15 cellular contexts compared by ENCODE assay signal in the genomic region with DNA sequence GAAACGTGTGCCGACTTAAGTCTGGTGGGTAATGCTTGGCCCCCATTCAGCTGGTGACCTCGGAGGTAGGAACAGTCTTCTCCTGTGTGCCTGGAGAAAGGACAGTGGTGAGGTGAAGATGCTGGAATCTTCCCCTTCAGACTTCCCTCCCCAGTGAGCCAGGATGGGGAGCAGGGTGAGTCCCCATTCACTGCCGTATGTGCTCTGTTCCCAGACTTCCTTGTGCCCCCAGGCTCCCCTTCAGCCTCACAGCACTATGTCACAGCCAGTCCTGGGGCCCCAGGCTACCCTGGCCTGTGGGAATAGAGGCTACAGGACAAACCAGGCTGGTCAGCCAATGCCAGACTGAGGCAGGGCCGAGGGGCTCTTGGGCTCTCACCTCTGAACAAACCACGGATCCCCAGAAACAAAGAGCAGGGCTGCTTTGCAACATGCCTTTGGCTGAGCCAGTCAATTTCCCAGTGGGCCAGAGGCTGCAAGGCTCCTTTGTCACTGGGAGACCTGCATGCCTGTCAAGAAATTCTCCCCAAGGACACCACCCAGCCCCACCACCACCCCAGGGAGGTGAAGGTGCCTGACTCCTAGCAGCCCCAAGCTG. TPM values are rescaled to one million over a fixed set of nuclear protein-coding genes. Genes with fewer than 3 reads are reported as not detected.
DNase-seq lines count a peak whose midpoint lies in the region; ATAC-seq and TF ChIP-seq lines count a peak whose summit lies in the region.
"Had no signal": no experiment of that assay in that cellular context is flagged by ENCODE, and none has a peak within 500 bp of the region (broad histone marks: within the 10 kb centered on the region; RNA-seq: fewer than 3 reads in every experiment).

No MANE protein-coding gene starts in this region.

- H3K27me3 ChIP-seq in right atrium auricular region, result no peaks in the 10 kb centered on the region
- no peaks in the 10 kb centered on the region for H3K27me3 ChIP-seq in dorsolateral prefrontal cortex
- no peaks in the 10 kb centered on the region; the same call in 1 of the 2 replicates for H3K27me3 ChIP-seq in SK-N-SH (ENCODE audit: insufficient read depth)

- CTCF ChIA-PET in SK-N-SH (lab: Yijun Ruan, JAX), result interaction anchor here (1.3 to 3.3 kb wide), 3 partner anchors 10 to 85 kb away, joined by 3 to 16 read pairs (median 11); no protein-coding TSS in a partner anchor

- H3K9ac ChIP-seq in SK-N-SH, result no peak overlapping the region

- no peaks in the 10 kb centered on the region for H3K79me2 ChIP-seq in SK-N-SH (ENCODE audit: insufficient read depth)

- 46% methylated on average over 4 of the region's 6 CpGs for WGBS in SK-N-SH (ENCODE audit: low lambda C conversion rate)

- H3K4me1 ChIP-seq in right atrium auricular region, result peaks cover 0 to 35% of the 10 kb centered on the region in 2 donors
- H3K4me1 ChIP-seq in SK-N-SH (ENCODE audit: control insufficient read depth in 1 of 2, insufficient read depth in 2 of 2, low read depth in 1 of 2, low read length in 1 of 2), result peaks cover 0 to 10% of the 10 kb centered on the region in 2 experiments; a peak in 1 of 4 replicates
- H3K4me1 ChIP-seq: A549 had no signal

- DNase-seq in right atrium auricular region (ENCODE audit: low spot score) (peak; percentile 52), left ventricle myocardium superior (no peak), dorsolateral prefrontal cortex (peak in 1 of 10 donors; percentile 12), midbrain (lab: John Stamatoyannopoulos, UW) (peak; percentile 36), NCI-H1694 treated with DMSO at 0.1 percent for 48 hours (lab: John Stamatoyannopoulos, UW) (no peak), DMS 273 treated with DMSO at 0.1 percent for 48 hours (lab: John Stamatoyannopoulos, UW) (no peak), SK-N-SH (no peak)
- DNase-seq: GF-D8; GOT3; HFFc6; NCI-H1105; NK-92 treated with Interleukin-12 subunit alpha and Interleukin-12 subunit beta, amount 100 ng/mL, for 24 hours had no signal

- H3K27ac ChIP-seq in right atrium auricular region, result peak overlapping the region; percentile 80 to 84
- peak overlapping the region; percentile 83 to 100 (median 100) for H3K27ac ChIP-seq in dorsolateral prefrontal cortex
- no peak overlapping the region for H3K27ac ChIP-seq in SK-N-SH (ENCODE audit: low read depth in 2 of 2, low read length in 1 of 2)
- H3K27ac ChIP-seq: A549 had no signal

- H3K4me2 ChIP-seq in SK-N-SH, result no peak overlapping the region
- H3K4me2 ChIP-seq: A549 had no signal

- no peaks in the 10 kb centered on the region for H3K36me3 ChIP-seq in right atrium auricular region
- no peaks in the 10 kb centered on the region for H3K36me3 ChIP-seq in SK-N-SH (replicated peaks in 1 of 2; ENCODE audit: control insufficient read depth in 1 of 2, insufficient read depth in 2 of 2, low read length in 1 of 2)

- H3K4me3 ChIP-seq in right atrium auricular region (no peak overlapping the region), dorsolateral prefrontal cortex (peak overlapping the region in 1 of 59 donors; percentile 43), SK-N-SH (ENCODE audit: low read depth in 2 of 2, low read length in 1 of 2) (no peak overlapping the region)
- H3K4me3 ChIP-seq: A549 had no signal

- POLR2A ChIA-PET in SK-N-SH (lab: Yijun Ruan, JAX), result no interaction called here

- H3K9me2 ChIP-seq in SK-N-SH, result no peaks in the 10 kb centered on the region

- no peak overlapping the region for H2AFZ ChIP-seq in SK-N-SH (ENCODE audit: low read depth)

- TF ChIP-seq CTCF in right atrium auricular region (IDR thresholded peaks at IDR 0.05) (no peak), dorsolateral prefrontal cortex (IDR thresholded peaks at IDR 0.05 in 54 of 56, conservative IDR thresholded peaks at IDR 0.05 in 2 of 56; ENCODE audit: low read depth in 1 of 56, partially characterized antibody in 56 of 56) (no peak), SK-N-SH (IDR thresholded peaks at IDR 0.05) (no peak)

- H3F3A ChIP-seq in SK-N-SH (replicated peaks; ENCODE audit: insufficient read depth), result no peaks in the 10 kb centered on the region

- H3K9me3 ChIP-seq in right atrium auricular region (no peaks in the 10 kb centered on the region), SK-N-SH (no peaks in the 10 kb centered on the region)
- H3K9me3 ChIP-seq: A549 had no signal

- no peak for TF ChIP-seq EP300 in SK-N-SH (IDR thresholded peaks at IDR 0.05; ENCODE audit: borderline replicate concordance in 1 of 2, low read depth in 1 of 2, low read length in 1 of 2)

- intact Hi-C loops in left ventricle myocardium superior (cut with micrococcal nuclease) (no loop called here), dorsolateral prefrontal cortex (cut with DNase I) (no loop called here)

- no peak for ATAC-seq in left ventricle myocardium superior
- ATAC-seq: A549 had no signal

- no peak for TF ChIP-seq RAD21 in SK-N-SH (IDR thresholded peaks at IDR 0.05; ENCODE audit: low read length)

- no peaks in the 10 kb centered on the region for H4K20me1 ChIP-seq in SK-N-SH (ENCODE audit: insufficient read depth)

TF ChIP-seq in SK-N-SH, 30 proteins besides CTCF, POLR2A, EP300 and RAD21 (continues in another document):
- no peak for TF ChIP-seq MAX (IDR thresholded peaks at IDR 0.05; ENCODE audit: low read depth)
- TF ChIP-seq GABPA (IDR thresholded peaks at IDR 0.05; ENCODE audit: low read depth), result no peak
- no peak for TF ChIP-seq GATA2 (CRISPR knock-in tag; IDR thresholded peaks at IDR 0.05)
- no peak for TF ChIP-seq TEAD4 (IDR thresholded peaks at IDR 0.05; ENCODE audit: borderline replicate concordance, insufficient read depth)
- no peak for TF ChIP-seq USF1 (IDR thresholded peaks at IDR 0.05; ENCODE audit: borderline replicate concordance, low read depth)
- TF ChIP-seq TAF1 (IDR thresholded peaks at IDR 0.05; ENCODE audit: borderline replicate concordance, low read depth, low read length), result no peak
- TF ChIP-seq, protein P1, sequence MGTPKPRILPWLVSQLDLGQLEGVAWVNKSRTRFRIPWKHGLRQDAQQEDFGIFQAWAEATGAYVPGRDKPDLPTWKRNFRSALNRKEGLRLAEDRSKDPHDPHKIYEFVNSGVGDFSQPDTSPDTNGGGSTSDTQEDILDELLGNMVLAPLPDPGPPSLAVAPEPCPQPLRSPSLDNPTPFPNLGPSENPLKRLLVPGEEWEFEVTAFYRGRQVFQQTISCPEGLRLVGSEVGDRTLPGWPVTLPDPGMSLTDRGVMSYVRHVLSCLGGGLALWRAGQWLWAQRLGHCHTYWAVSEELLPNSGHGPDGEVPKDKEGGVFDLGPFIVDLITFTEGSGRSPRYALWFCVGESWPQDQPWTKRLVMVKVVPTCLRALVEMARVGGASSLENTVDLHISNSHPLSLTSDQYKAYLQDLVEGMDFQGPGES (IDR thresholded peaks at IDR 0.05; ENCODE audit: low read depth, low read length), result no peak
- TF ChIP-seq, protein P2, sequence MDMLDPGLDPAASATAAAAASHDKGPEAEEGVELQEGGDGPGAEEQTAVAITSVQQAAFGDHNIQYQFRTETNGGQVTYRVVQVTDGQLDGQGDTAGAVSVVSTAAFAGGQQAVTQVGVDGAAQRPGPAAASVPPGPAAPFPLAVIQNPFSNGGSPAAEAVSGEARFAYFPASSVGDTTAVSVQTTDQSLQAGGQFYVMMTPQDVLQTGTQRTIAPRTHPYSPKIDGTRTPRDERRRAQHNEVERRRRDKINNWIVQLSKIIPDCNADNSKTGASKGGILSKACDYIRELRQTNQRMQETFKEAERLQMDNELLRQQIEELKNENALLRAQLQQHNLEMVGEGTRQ (IDR thresholded peaks at IDR 0.05; ENCODE audit: borderline replicate concordance, low read depth, low read length), result no peak
- TF ChIP-seq JUND (IDR thresholded peaks at IDR 0.05), result no peak
- TF ChIP-seq YY1 (IDR thresholded peaks at IDR 0.05; ENCODE audit: low read depth), result no peak
- no peak for TF ChIP-seq FOXM1 (IDR thresholded peaks at IDR 0.05; ENCODE audit: low read depth)
- TF ChIP-seq CHD2 (IDR thresholded peaks at IDR 0.05; ENCODE audit: low read length, partially characterized antibody), result no peak
- no peak for TF ChIP-seq SMC3 (IDR thresholded peaks at IDR 0.05; ENCODE audit: low read depth, low read length)
- no peak for TF ChIP-seq NFIC (IDR thresholded peaks at IDR 0.05; ENCODE audit: borderline replicate concordance)
- TF ChIP-seq FOSL2 (IDR thresholded peaks at IDR 0.05; ENCODE audit: borderline replicate concordance, low read depth), result no peak
- TF ChIP-seq TCF12 (IDR thresholded peaks at IDR 0.05), result no peak

RNA-seq across cellular contexts. Expression of gene HHATL, which starts 31.8 kb away (rescaled TPM):
- 100 to 1,000 TPM; 444 to 908 TPM for total RNA-seq in right atrium auricular region
- 463 TPM for total RNA-seq in left ventricle myocardium superior
- 100 to 1,000 TPM in 90 of 120 experiments, 10 to 100 TPM in 30; 39.4 to 400 (median 145) TPM for total RNA-seq in dorsolateral prefrontal cortex
- polyA plus RNA-seq in SK-N-SH (2012; rRNA removed), result not detected in 2 replicates
- polyA plus RNA-seq in SK-N-SH (2012; cell fraction: cytosol; rRNA removed), result not detected in 2 replicates
- 0.09 TPM in 1 of 2 replicates, not detected in the other for polyA plus RNA-seq in SK-N-SH (2012; cell fraction: nucleus; rRNA removed)
- total RNA-seq: Daoy, HFFc6, OCI-LY7 had no signal
- polyA plus RNA-seq: A549 had no signal

RNA-seq across cellular contexts. Expression of gene CCDC13, which starts 38.7 kb away (rescaled TPM):
- total RNA-seq in right atrium auricular region, result under 1 TPM in 1 of 2 donors, not detected in 1; 0.35 TPM
- total RNA-seq in left ventricle myocardium superior, result 0.17 TPM
- 10 to 100 TPM in 9 of 120 experiments, 1 to 10 TPM in 110, under 1 TPM in 1; 0.52 to 15.0 (median 6.0) TPM for total RNA-seq in dorsolateral prefrontal cortex
- 0.66 and 1.3 TPM in 2 replicates for polyA plus RNA-seq in SK-N-SH (2012; rRNA removed)
- polyA plus RNA-seq in SK-N-SH (2012; cell fraction: cytosol; rRNA removed), result 0.37 and 0.82 TPM in 2 replicates
- polyA plus RNA-seq in SK-N-SH (2012; cell fraction: nucleus; rRNA removed), result 2.9 and 3.2 TPM in 2 replicates

RNA-seq across cellular contexts. Expression of gene KLHL40, which starts 49.0 kb away (rescaled TPM):
- total RNA-seq in right atrium auricular region (under 1 TPM; 0.15 to 0.63 TPM), left ventricle myocardium superior (0.12 TPM), dorsolateral prefrontal cortex (under 1 TPM in 16 of 120 experiments, not detected in 104; 0.16 to 0.51 (median 0.24) TPM)
- not detected in 2 replicates for polyA plus RNA-seq in SK-N-SH (2012; rRNA removed)
- not detected in 2 replicates for polyA plus RNA-seq in SK-N-SH (2012; cell fraction: cytosol; rRNA removed)
- polyA plus RNA-seq in SK-N-SH (2012; cell fraction: nucleus; rRNA removed), result not detected in 2 replicates
- total RNA-seq: Daoy, HFFc6, OCI-LY7 had no signal
- polyA plus RNA-seq: A549 had no signal

Comparison
In these comparisons a context has a peak if more than half of its experiments do, and no peak if none do; other contexts are left out.
1. DNase-seq: peak in right atrium auricular region (single experiment) and midbrain (single experiment); none in left ventricle myocardium superior (single experiment), NCI-H1694 treated with DMSO at 0.1 percent for 48 hours (single experiment), DMS 273 treated with DMSO at 0.1 percent for 48 hours (single experiment) and SK-N-SH (single experiment).
2. H3K27ac ChIP-seq: peak in right atrium auricular region (2 of 2) and dorsolateral prefrontal cortex (59 of 59); none in SK-N-SH (0 of 2).